Comparison of ENCODE assay signal across 8 cellular contexts in the genomic region with DNA sequence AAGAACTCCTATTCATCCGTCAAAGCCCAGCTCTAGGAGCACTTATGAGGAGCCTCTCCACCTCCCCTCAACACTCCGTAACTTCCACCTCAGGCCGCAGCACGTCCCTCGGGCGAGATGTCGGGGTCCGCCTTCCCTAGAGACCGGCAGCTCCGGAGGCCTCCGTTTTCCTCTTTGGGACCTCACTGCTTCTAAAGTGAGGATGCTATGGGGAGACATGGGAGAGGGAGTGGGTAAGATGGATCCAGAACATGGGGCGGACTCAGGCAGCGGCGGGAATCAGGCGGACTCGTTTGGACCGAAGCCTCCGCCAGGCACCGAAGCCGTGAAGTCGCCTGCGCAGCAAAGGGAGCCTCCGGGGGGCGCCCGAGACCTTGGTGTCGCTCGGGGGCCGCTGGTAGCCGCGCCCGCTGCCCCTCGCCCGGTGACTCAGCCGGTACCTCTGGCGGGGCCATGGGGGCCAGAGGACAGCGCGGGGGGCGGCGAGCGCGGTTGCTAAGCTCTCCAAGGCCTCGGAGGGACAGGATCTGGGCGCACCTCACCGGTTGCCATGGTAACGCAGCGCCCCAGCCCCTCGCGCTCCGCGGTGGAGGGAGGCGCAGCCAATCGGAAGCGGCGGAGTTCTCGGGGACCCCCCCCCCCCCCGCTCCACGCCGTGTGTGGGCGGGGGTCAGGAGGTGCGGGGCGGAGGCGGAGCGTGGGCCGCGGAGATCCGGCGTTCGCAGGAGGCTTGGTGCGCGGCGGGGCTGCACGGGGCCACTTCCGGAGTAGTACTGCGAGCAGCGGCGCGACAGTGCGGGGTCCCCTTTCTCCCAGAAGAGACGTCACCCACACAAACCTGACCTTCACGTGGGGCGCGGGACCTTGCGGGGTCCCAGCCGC. TPM values are rescaled to one million over a fixed set of nuclear protein-coding genes. Genes with fewer than 3 reads are reported as not detected.
A peak's percentile ranks its signal among the peaks of the same experiment; 100 is the strongest.
DNase-seq lines count a peak whose midpoint lies in the region; ATAC-seq lines count a peak whose summit lies in the region.

No MANE protein-coding gene starts in this region.

- ATAC-seq in left lobe of liver: peak; percentile 1
- no peak for ATAC-seq in GM21529 (IDR thresholded peaks at IDR 0.05; ENCODE audit: unreplicated experiment)
- no peak for ATAC-seq in HG03469 (IDR thresholded peaks at IDR 0.05; ENCODE audit: unreplicated experiment)

- DNase-seq in G401 (ENCODE audit: low spot score) (peak; percentile 75), NCI-H146 treated with DMSO at 0.1 percent for 48 hours (lab: John Stamatoyannopoulos, UW; ENCODE audit: unreplicated experiment) (peak; percentile 32), cerebellum (ENCODE audit: low spot score) (peak; percentile 80), left lobe of liver (ENCODE audit: low spot score) (peak; percentile 50)
- DNase-seq in activated CD4-positive, alpha-beta T cell treated with anti-CD3 and anti-CD28 coated beads for 1 hour: peak; percentile 66
- DNase-seq in stimulated activated CD4-positive, alpha-beta T cell treated with anti-CD3 and anti-CD28 coated beads, Interleukin-4, amount 100 ng/mL, for 48 hours (ENCODE audit: low read depth in 2 of 2): peak; percentile 72 to 75

- in situ Hi-C loops in G401 (cut with HindIII; ENCODE audit: low sequenced_read_pairs): no loop called here

RNA-seq across cellular contexts. Expression of a gene that starts 1.3 kb away (rescaled TPM):
- 20.2 and 37.8 TPM in 2 replicates for total RNA-seq in G401 (2014; rRNA removed; shearing (Covaris generic))
- total RNA-seq in cerebellum (9.1 TPM), left lobe of liver (9.9 TPM)

RNA-seq across cellular contexts. Expression of a gene that starts 11.8 kb away (rescaled TPM):
- total RNA-seq in G401 (2014; rRNA removed; shearing (Covaris generic)): 48.0 and 63.1 TPM in 2 replicates
- total RNA-seq in cerebellum: 9.4 TPM
- total RNA-seq in left lobe of liver: 15.3 TPM

RNA-seq across cellular contexts. Expression of a gene that starts 23.7 kb away (rescaled TPM):
- 48.8 and 56.7 TPM in 2 replicates for total RNA-seq in G401 (2014; rRNA removed; shearing (Covaris generic))
- total RNA-seq in cerebellum: 26.8 TPM
- 38.8 TPM for total RNA-seq in left lobe of liver

RNA-seq across cellular contexts. Expression of a gene that starts 28.5 kb away (rescaled TPM):
- total RNA-seq in G401 (2014; rRNA removed; shearing (Covaris generic)): 65.0 and 65.6 TPM in 2 replicates
- total RNA-seq in cerebellum (6.9 TPM), left lobe of liver (1.8 TPM)
